In genomic region chr2:240560480-240561324, GRCh38 we compare ENCODE assay signal across 1 cellular context.
A peak's percentile ranks its signal among the peaks of the same experiment; 100 is the strongest.
TF ChIP-seq lines count a peak whose summit lies in the region.

No MANE protein-coding gene starts in this region.

TF ChIP-seq in HepG2, 621 proteins besides CTCF, POLR2A, EP300 and RAD21 (continues in another document):
- TF ChIP-seq BRD4 (CRISPR knock-in tag; IDR thresholded peaks at IDR 0.05): peak; percentile 44
- TF ChIP-seq SNRNP70 (IDR thresholded peaks at IDR 0.05; ENCODE audit: low read depth, low read length): no peak
- TF ChIP-seq MED1 (CRISPR knock-in tag; IDR thresholded peaks at IDR 0.05): peak; percentile 65
- 0 out of 2 replicates have a peak, but pooled peaks have one; percentile 89 for TF ChIP-seq ZNF850 (CRISPR knock-in tag; conservative IDR thresholded peaks at IDR 0.05)
- TF ChIP-seq DMAP1 (CRISPR knock-in tag; IDR thresholded peaks at IDR 0.05): peak; percentile 49
- TF ChIP-seq SRF (IDR thresholded peaks at IDR 0.05; ENCODE audit: low read depth, low read length): peak; percentile 47; the same call in 1 of the 2 replicates
- no peak; the same call in 1 of the 2 replicates for TF ChIP-seq TP53 (CRISPR knock-in tag; conservative IDR thresholded peaks at IDR 0.05)
- peak; percentile 48; the same call in 1 of the 2 replicates for TF ChIP-seq POLR2AphosphoS2 (IDR thresholded peaks at IDR 0.05; ENCODE audit: low read depth, low read length)
- no peak; the same call in none of the 2 replicates for TF ChIP-seq PHF20 (CRISPR knock-in tag; IDR thresholded peaks at IDR 0.05)
- peak; percentile 64; the same call in 1 of the 2 replicates for TF ChIP-seq ARHGAP35 (CRISPR knock-in tag; IDR thresholded peaks at IDR 0.05; ENCODE audit: borderline replicate concordance)
- TF ChIP-seq ZBTB7A (CRISPR knock-in tag; IDR thresholded peaks at IDR 0.05): peak; percentile 73; the same call in 1 of the 2 replicates
- no peak; the same call in 1 of the 2 replicates for TF ChIP-seq NCOR1 (IDR thresholded peaks at IDR 0.05; ENCODE audit: borderline replicate concordance, low read length)
- no peak for TF ChIP-seq TEAD2 (CRISPR knock-in tag; IDR thresholded peaks at IDR 0.05)
- peak; percentile 5 for TF ChIP-seq HOXA9 (CRISPR knock-in tag; IDR thresholded peaks at IDR 0.05; ENCODE audit: borderline replicate concordance)
- TF ChIP-seq HOXA7 (CRISPR knock-in tag; IDR thresholded peaks at IDR 0.05): no peak
- peak; percentile 97 for TF ChIP-seq SIN3A (IDR thresholded peaks at IDR 0.05; ENCODE audit: borderline replicate concordance, low read depth, low read length)
- peak; percentile 52; the same call in 1 of the 2 replicates for TF ChIP-seq KDM5A (IDR thresholded peaks at IDR 0.05; ENCODE audit: borderline replicate concordance, low read length)
- TF ChIP-seq PCBP2 (optimal IDR thresholded peaks at IDR 0.05; ENCODE audit: low read depth, low read length, poor library complexity, severe bottlenecking): no peak
- TF ChIP-seq ZBTB10 (CRISPR knock-in tag; IDR thresholded peaks at IDR 0.05; ENCODE audit: borderline replicate concordance): no peak; the same call in 1 of the 2 replicates
- peak; percentile 50; the same call in 1 of the 2 replicates for TF ChIP-seq KLF15 (CRISPR knock-in tag; IDR thresholded peaks at IDR 0.05; ENCODE audit: borderline replicate concordance)
- TF ChIP-seq ZNF724P (CRISPR knock-in tag; IDR thresholded peaks at IDR 0.05; ENCODE audit: borderline replicate concordance): peak; percentile 85
- TF ChIP-seq ZSCAN5A (CRISPR knock-in tag; IDR thresholded peaks at IDR 0.05; ENCODE audit: borderline replicate concordance): no peak
- peak; percentile 57; the same call in 1 of the 2 replicates for TF ChIP-seq ZNF430 (CRISPR knock-in tag; IDR thresholded peaks at IDR 0.05)
- no peak for TF ChIP-seq GPBP1L1 (CRISPR knock-in tag; IDR thresholded peaks at IDR 0.05)
- TF ChIP-seq ZGPAT (CRISPR knock-in tag; IDR thresholded peaks at IDR 0.05): peak; percentile 61; the same call in 1 of the 2 replicates
- peak in 1 of 2 experiments; percentile 54; a peak in 1 of 4 replicates for TF ChIP-seq REST (IDR thresholded peaks at IDR 0.05; ENCODE audit: borderline replicate concordance in 1 of 2, low read depth in 1 of 2, low read length in 2 of 2)
- no peak for TF ChIP-seq SMYD3 (CRISPR knock-in tag; IDR thresholded peaks at IDR 0.05)
- peak; percentile 51; the same call in 1 of the 2 replicates for TF ChIP-seq YEATS2 (CRISPR knock-in tag; IDR thresholded peaks at IDR 0.05; ENCODE audit: borderline replicate concordance)
- peak; percentile 41; the same call in 1 of the 2 replicates for TF ChIP-seq FUBP1 (CRISPR knock-in tag; IDR thresholded peaks at IDR 0.05; ENCODE audit: borderline replicate concordance)
- no peak for TF ChIP-seq TBX3 (IDR thresholded peaks at IDR 0.05; ENCODE audit: borderline replicate concordance)
- TF ChIP-seq MEF2D (CRISPR knock-in tag; IDR thresholded peaks at IDR 0.05): 0 out of 2 replicates have a peak, but pooled peaks have one; percentile 45
- peak; percentile 69 for TF ChIP-seq SRSF1 (optimal IDR thresholded peaks at IDR 0.05; ENCODE audit: low read depth, low read length)
- TF ChIP-seq ZNF224 (CRISPR knock-in tag; IDR thresholded peaks at IDR 0.05): peak; percentile 49; the same call in 1 of the 2 replicates
- TF ChIP-seq ZHX1 (CRISPR knock-in tag; IDR thresholded peaks at IDR 0.05; ENCODE audit: low read depth): 0 out of 2 replicates have a peak, but pooled peaks have one; percentile 84
- TF ChIP-seq ARID2 (CRISPR knock-in tag; IDR thresholded peaks at IDR 0.05; ENCODE audit: borderline replicate concordance): no peak
- TF ChIP-seq STAT6 (CRISPR knock-in tag; IDR thresholded peaks at IDR 0.05; ENCODE audit: borderline replicate concordance): no peak
- peak; percentile 87; the same call in 1 of the 2 replicates for TF ChIP-seq ZNF878 (CRISPR knock-in tag; IDR thresholded peaks at IDR 0.05)
- TF ChIP-seq FOXK1 (CRISPR knock-in tag; IDR thresholded peaks at IDR 0.05; ENCODE audit: borderline replicate concordance, low read depth): peak; percentile 51; the same call in 1 of the 2 replicates
- peak; percentile 60 for TF ChIP-seq MNT (IDR thresholded peaks at IDR 0.05)
- TF ChIP-seq CC2D1A (CRISPR knock-in tag; IDR thresholded peaks at IDR 0.05): no peak
